Comparison of ENCODE assay signal across 8 cellular contexts in genomic region chr16:3881499-3881995, GRCh38. TPM values are rescaled to one million over a fixed set of nuclear protein-coding genes. Genes with fewer than 3 reads are reported as not detected.
DNase-seq lines count a peak whose midpoint lies in the region; ATAC-seq and TF ChIP-seq lines count a peak whose summit lies in the region.

No MANE protein-coding gene starts in this region.

- no peaks in the 10 kb centered on the region for H3K9me3 ChIP-seq in HCT116 (ENCODE audit: control insufficient read depth in 1 of 2, insufficient read depth in 1 of 2, low read depth in 1 of 2, low read length in 2 of 2)
- no peaks in the 10 kb centered on the region for H3K9me3 ChIP-seq in hepatocyte (ENCODE audit: low read depth)

- intact Hi-C loops in HCT116 (cut with micrococcal nuclease) = no loop called here

- peaks cover 18% of the 10 kb centered on the region; the same call in 1 of the 2 replicates for H4K20me1 ChIP-seq in HCT116 (ENCODE audit: insufficient read depth)
- H4K20me1 ChIP-seq in hepatocyte (ENCODE audit: insufficient read depth, poor library complexity, severe bottlenecking) = peaks cover 33% of the 10 kb centered on the region

- no peak overlapping the region for H3K27ac Mint-ChIP-seq in WTC11

- CTCF ChIA-PET in HCT116 (lab: Charles Lee) = no interaction called here
- CTCF ChIA-PET in WTC11 (lab: Charles Lee) = interaction anchor here (1.4 to 1.8 kb wide), 3 partner anchors 28 to 372 kb away, joined by 4 to 7 read pairs (median 5); no protein-coding TSS in a partner anchor

- H3K4me2 ChIP-seq in HCT116 (ENCODE audit: low read length) (peak overlapping the region; percentile 98), hepatocyte (peak overlapping the region; percentile 100)

- peaks cover 32% of the 10 kb centered on the region for H3K4me1 Mint-ChIP-seq in WTC11

- no peaks in the 10 kb centered on the region for H3K9me2 ChIP-seq in HCT116 (ENCODE audit: insufficient read depth)
- no peaks in the 10 kb centered on the region for H3K9me2 ChIP-seq in hepatocyte (replicated peaks; ENCODE audit: insufficient read depth)

- TF ChIP-seq POLR2A in HCT116 (IDR thresholded peaks at IDR 0.05; ENCODE audit: borderline replicate concordance, extremely low read depth, insufficient read depth, insufficient read length) = no peak

- H3K27me3 ChIP-seq in HCT116 (ENCODE audit: insufficient read depth, low read length) (no peaks in the 10 kb centered on the region), hepatocyte (no peaks in the 10 kb centered on the region)

- ATAC-seq in HCT116 (peak; percentile 15; the same call in 1 of the 2 replicates), WTC11 (peak; percentile 10; the same call in 1 of the 2 replicates)

- H3K36me3 Mint-ChIP-seq in WTC11 = peaks cover 12% of the 10 kb centered on the region

- no peaks in the 10 kb centered on the region for H3K9me3 Mint-ChIP-seq in WTC11

- no peak for DNase-seq in HCT116 (ENCODE audit: low read depth, low spot score)
- peak; percentile 46 for DNase-seq in WTC11 (ENCODE audit: low spot score)
- peak; percentile 51 for DNase-seq in hepatocyte (ENCODE audit: low spot score)
- DNase-seq in NCI-H446 (lab: John Stamatoyannopoulos, UW) = no peak
- DNase-seq in NCI-H774 (lab: John Stamatoyannopoulos, UW) = no peak
- no peak for DNase-seq in superior temporal gyrus (ENCODE audit: extremely low spot score)
- DNase-seq in HCEC 1CT = no peak

- H3K79me2 ChIP-seq in HCT116 (ENCODE audit: insufficient read depth, low read length) = peaks cover 33% of the 10 kb centered on the region
- H3K79me2 ChIP-seq in hepatocyte = peaks cover 37% of the 10 kb centered on the region

- peaks cover 10 to 22% of the 10 kb centered on the region in 2 experiments; a peak in 3 of 4 replicates for H3K4me1 ChIP-seq in HCT116 (ENCODE audit: control insufficient read depth in 1 of 2, insufficient read depth in 2 of 2, low read length in 2 of 2)
- H3K4me1 ChIP-seq in hepatocyte (ENCODE audit: insufficient read depth) = peaks cover 25% of the 10 kb centered on the region

- H3K4me3 ChIP-seq in HCT116 (replicated peaks in 1 of 2; ENCODE audit: low read depth in 1 of 2, low read length in 2 of 2) = peak overlapping the region; percentile 67 to 79
- peak overlapping the region; percentile 77 for H3K4me3 ChIP-seq in hepatocyte
- H3K4me3 ChIP-seq in skin epidermis = peak overlapping the region; percentile 34 to 95 (median 89)

- peak overlapping the region; percentile 91 for H3K9ac ChIP-seq in HCT116 (ENCODE audit: low read length)

- TF ChIP-seq RAD21 in HCT116 (IDR thresholded peaks at IDR 0.05; ENCODE audit: low read depth) = no peak

- peaks cover 4% of the 10 kb centered on the region; the same call in 1 of the 2 replicates for H3K27me3 Mint-ChIP-seq in WTC11 (ENCODE audit: low read depth)

- RAD21 ChIA-PET in HCT116 (lab: Charles Lee; ENCODE audit: low non-redundant PET in 1 of 2, low total read pairs in 2 of 2, uncharacterized antibody in 2 of 2, unreplicated experiment in 2 of 2) = no interaction called here

- H3K4me3 Mint-ChIP-seq in WTC11 = peak overlapping the region; percentile 71

- WGBS in hepatocyte (ENCODE audit: low lambda C conversion rate, missing lambda C conversion rate) = 55% methylated on average over 29 of the region's 30 CpGs

- POLR2A ChIA-PET in HCT116 (lab: Charles Lee) = no interaction called here
- POLR2A ChIA-PET in WTC11 (lab: Charles Lee) = no interaction called here

- peaks cover 0 to 4% of the 10 kb centered on the region in 2 experiments; a peak in 1 of 4 replicates for H3K36me3 ChIP-seq in HCT116 (ENCODE audit: control insufficient read depth in 1 of 2, insufficient read depth in 2 of 2, low read length in 2 of 2)
- H3K36me3 ChIP-seq in hepatocyte (replicated peaks; ENCODE audit: insufficient read depth, low read depth) = no peaks in the 10 kb centered on the region

- BruUV-seq in HCT116 (replicated peaks; lab: Mats Ljungman, UMichigan) = TSS peak; percentile 71

- TF ChIP-seq CTCF in HCT116 (IDR thresholded peaks at IDR 0.05 in 2 of 3, conservative IDR thresholded peaks at IDR 0.05 in 1 of 3; ENCODE audit: borderline replicate concordance in 1 of 3, insufficient read depth in 1 of 3, low read depth in 2 of 3, low read length in 2 of 3) (no peak), WTC11 (IDR thresholded peaks at IDR 0.05) (no peak), hepatocyte (IDR thresholded peaks at IDR 0.05; ENCODE audit: poor library complexity) (no peak)

- H3K27ac ChIP-seq in HCT116 (ENCODE audit: low read depth, low read length) = peak overlapping the region; percentile 83
- H3K27ac ChIP-seq in hepatocyte = peak overlapping the region; percentile 94
- peak overlapping the region in 17 of 21 experiments; percentile 78 to 98 (median 93) for H3K27ac ChIP-seq in skin epidermis

- H2AFZ ChIP-seq in HCT116 (ENCODE audit: low read depth, low read length, poor library complexity, severe bottlenecking) (no peak overlapping the region), hepatocyte (peak overlapping the region; percentile 95)

TF ChIP-seq in HCT116, 20 proteins besides CTCF, POLR2A, EP300 and RAD21:
- TF ChIP-seq ATF3 (IDR thresholded peaks at IDR 0.05) (no peak), SP1 (IDR thresholded peaks at IDR 0.05; ENCODE audit: low read depth) (no peak), POLR2AphosphoS5 (IDR thresholded peaks at IDR 0.05; ENCODE audit: low read depth, low read length) (peak; percentile 15; the same call in 1 of the 2 replicates)
TF ChIP-seq in HCT116: peak in this region for 1.

TF ChIP-seq in WTC11, 78 proteins besides CTCF, POLR2A, EP300 and RAD21:
- no peak for TF ChIP-seq EMX1 (CRISPR knock-in tag; IDR thresholded peaks at IDR 0.05)
- 0 out of 2 replicates have a peak, but pooled peaks have one; percentile 4 for TF ChIP-seq ZBTB43 (CRISPR knock-in tag; IDR thresholded peaks at IDR 0.05)

RNA-seq across cellular contexts. Expression of gene CREBBP, which starts 1.0 kb away (rescaled TPM):
- 42.7 TPM for total RNA-seq in HCT116 (2021; ENCODE audit: unreplicated experiment)
- polyA plus RNA-seq in HCT116 (2012) = 19.0 and 20.5 TPM in 2 replicates
- total RNA-seq in WTC11 (2021) = 46.3 to 53.4 TPM (median 49.6 TPM) in 3 replicates
- 18.9 and 30.8 TPM in 2 replicates for total RNA-seq in hepatocyte
- 31.5 and 32.7 TPM in 2 replicates for polyA plus RNA-seq in hepatocyte

Comparison
In these comparisons a context has a peak if more than half of its experiments do, and no peak if none do; other contexts are left out.
1. DNase-seq: peak in WTC11 (single experiment) and hepatocyte (single experiment); none in HCT116 (single experiment), NCI-H446 (0 of 2), NCI-H774 (single experiment), superior temporal gyrus (single experiment) and HCEC 1CT (single experiment).
2. Peak in every context shown above with its lines, with median percentiles within 50 percentile points of each other: H3K27ac ChIP-seq and H3K4me3 ChIP-seq.